8 cellular contexts compared by ENCODE assay signal in the genomic region with DNA sequence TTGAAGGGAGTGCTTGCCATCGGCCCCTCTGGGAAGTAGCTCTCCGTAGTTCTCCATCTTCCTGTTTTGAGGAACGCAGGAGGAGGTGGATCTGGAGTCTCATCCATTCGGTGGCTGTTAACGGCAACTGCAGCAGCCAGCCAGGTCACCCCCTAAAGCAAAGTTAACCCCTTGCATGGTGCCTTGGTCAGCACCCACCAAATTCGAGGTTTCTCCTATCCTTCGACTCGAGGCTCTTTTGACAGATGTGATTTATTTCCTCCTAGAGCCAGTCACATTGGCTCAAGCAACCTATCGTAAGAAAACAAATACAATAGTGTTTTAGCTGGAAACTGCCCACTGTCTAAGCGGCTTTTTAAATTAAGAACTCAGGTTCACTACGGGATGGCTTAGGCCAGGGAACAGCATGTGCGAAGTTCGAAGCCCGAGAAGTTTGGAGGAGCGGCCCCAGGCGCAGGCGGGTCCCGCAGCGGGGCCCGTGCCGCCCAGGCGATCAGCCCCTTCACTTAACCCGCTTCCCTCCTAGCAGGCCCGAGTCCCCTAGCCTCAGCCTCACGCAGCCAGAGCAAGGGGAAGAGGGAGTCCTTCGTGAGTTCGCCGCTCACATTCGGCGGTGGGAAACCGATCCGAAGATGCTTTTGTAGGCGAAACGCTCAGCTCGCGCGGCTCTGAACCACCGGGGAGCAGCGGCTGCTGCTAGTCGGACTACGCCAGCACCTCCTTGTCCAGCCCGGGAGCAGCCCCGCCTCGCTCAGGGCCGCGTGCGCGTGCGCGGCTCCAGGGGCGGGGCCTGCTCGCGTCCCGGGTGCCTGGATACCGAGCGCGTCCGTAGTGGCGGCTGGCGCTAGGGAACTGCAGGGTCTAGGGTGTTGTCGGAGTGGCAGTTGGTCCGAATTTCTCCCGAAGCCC. TPM values are rescaled to one million over a fixed set of nuclear protein-coding genes. Genes with fewer than 3 reads are reported as not detected.
A peak's percentile ranks its signal among the peaks of the same experiment; 100 is the strongest.
DNase-seq lines count a peak whose midpoint lies in the region; ATAC-seq and TF ChIP-seq lines count a peak whose summit lies in the region.

A gene (plus strand): TSS at position 797 of the 909 bp plus-strand sequence. CDS start 289 bp downstream, outside the sequence.

- peaks cover 12% of the 10 kb centered on the region for H3K27me3 Mint-ChIP-seq in activated T-cell treated with anti-CD3 and anti-CD28 coated beads, Interleukin-2, amount 50 U/mL, for 72 hours (ENCODE audit: low read depth)

- H3K27ac Mint-ChIP-seq in activated T-cell treated with anti-CD3 and anti-CD28 coated beads, Interleukin-2, amount 50 U/mL, for 72 hours: no peak within 1 kb of the TSS

- TF ChIP-seq CTCF in IMR-90 (conservative IDR thresholded peaks at IDR 0.05; ENCODE audit: low read depth, low read length): no peak
- no peak for TF ChIP-seq CTCF in esophagus squamous epithelium (IDR thresholded peaks at IDR 0.05)

- peak within 1 kb of the TSS; percentile 74 for H3K4me3 ChIP-seq in IMR-90 (ENCODE audit: insufficient read depth, low read depth, low read length)
- peak within 1 kb of the TSS; percentile 49 to 75 (median 58) for H3K4me3 ChIP-seq in esophagus squamous epithelium

- peak within 1 kb of the TSS; percentile 97 for H2AK9ac ChIP-seq in IMR-90 (replicated peaks; ENCODE audit: low read depth, low read length, poor library complexity)

- ATAC-seq in GM21619 (IDR thresholded peaks at IDR 0.05; ENCODE audit: unreplicated experiment) (peak; percentile 98), IMR-90 (ENCODE audit: low read depth) (peak; percentile 95)
- ATAC-seq in activated T-cell treated with anti-CD3 and anti-CD28 coated beads, Interleukin-2, amount 50 U/mL, for 72 hours (replicated peaks in 1 of 2): peak; percentile 97 to 98

- H4K8ac ChIP-seq in IMR-90 (ENCODE audit: low read depth in 2 of 2, low read length in 2 of 2): peak within 1 kb of the TSS; percentile 38 to 87; a peak in 3 of 4 replicates

- peak within 1 kb of the TSS; percentile 94 for H3K4ac ChIP-seq in IMR-90 (ENCODE audit: low read depth, low read length)

- DNase-seq in DMS153 treated with DMSO at 0.1 percent for 48 hours (lab: John Stamatoyannopoulos, UW; ENCODE audit: unreplicated experiment) (peak; percentile 81), IMR-90 (peak; percentile 82), esophagus squamous epithelium (lab: John Stamatoyannopoulos, UW) (no peak), myocyte (ENCODE audit: low read depth) (peak; percentile 88)
- peak; percentile 81 to 87 for DNase-seq in activated T-cell treated with anti-CD3 and anti-CD28 coated beads, Interleukin-2, amount 50 U/mL, for 72 hours
- DNase-seq in stimulated activated CD8-positive, alpha-beta memory T cell treated with anti-CD3 and anti-CD28 coated beads, Interleukin-7, amount 100 ng/mL, for 4 hours (ENCODE audit: low read depth in 2 of 2): peak; percentile 46 to 70

- 0 out of 2 replicates have a peak within 1 kb of the TSS, but pooled peaks have one; percentile 49 for H3K56ac ChIP-seq in IMR-90 (ENCODE audit: extremely low read depth, insufficient read depth, low read length)

- peak within 1 kb of the TSS; percentile 29; the same call in 1 of the 2 replicates for H2BK20ac ChIP-seq in IMR-90 (ENCODE audit: low read depth, low read length)

- peak within 1 kb of the TSS; percentile 97 for H3K23ac ChIP-seq in IMR-90 (ENCODE audit: low read depth, low read length)

- in situ Hi-C loops in IMR-90 (cut with MboI; ENCODE audit: low sequenced_read_pairs): no loop called here

- H3K9me3 ChIP-seq in IMR-90 (ENCODE audit: control insufficient read depth, insufficient read depth, low read length) (no peaks in the 10 kb centered on the region), esophagus squamous epithelium (no peaks in the 10 kb centered on the region)

- peaks cover 3% of the 10 kb centered on the region; the same call in 1 of the 2 replicates for H3K36me3 ChIP-seq in IMR-90 (ENCODE audit: control insufficient read depth, insufficient read depth, low read length)
- peaks cover 0 to 24% (median 0%) of the 10 kb centered on the region in 3 donors for H3K36me3 ChIP-seq in esophagus squamous epithelium

- H3K9ac ChIP-seq in IMR-90 (ENCODE audit: low read depth, low read length): peak within 1 kb of the TSS; percentile 91

- dilution Hi-C loops in IMR-90 (cut with HindIII; ENCODE audit: low sequenced_read_pairs, unreplicated experiment): no loop called here

- peak within 1 kb of the TSS; percentile 78; the same call in 1 of the 2 replicates for H2BK120ac ChIP-seq in IMR-90 (ENCODE audit: low read depth, low read length)

- H2AK5ac ChIP-seq in IMR-90 (ENCODE audit: low read depth, low read length): no peak within 1 kb of the TSS

- H3K18ac ChIP-seq in IMR-90 (ENCODE audit: low read depth, low read length): peak within 1 kb of the TSS; percentile 75

- POLR2A ChIA-PET in IMR-90 (lab: Charles Lee; ENCODE audit: unreplicated experiment): no interaction called here

- intact Hi-C loops in IMR-90 (cut with micrococcal nuclease): no loop called here
- intact Hi-C loops in esophagus squamous epithelium (cut with DNase I): no loop called here

- H3K4me1 ChIP-seq in IMR-90 (ENCODE audit: control insufficient read depth, insufficient read depth, low read length): peaks cover 2% of the 10 kb centered on the region
- H3K4me1 ChIP-seq in esophagus squamous epithelium: peaks cover 6 to 36% (median 19%) of the 10 kb centered on the region in 3 donors

- no peaks in the 10 kb centered on the region; the same call in 1 of the 2 replicates for H3K9me1 ChIP-seq in IMR-90 (ENCODE audit: insufficient read depth, low read length)

- CTCF ChIA-PET in IMR-90 (lab: Yijun Ruan, JAX): interaction anchor here (1.6 to 2.1 kb wide), 2 partner anchors 186 to 187 kb away, joined by 5 to 6 read pairs; no protein-coding TSS in a partner anchor

- H4K91ac ChIP-seq in IMR-90 (ENCODE audit: insufficient read depth, low read depth, low read length): peak within 1 kb of the TSS; percentile 76

- peaks cover 0 to 11% of the 10 kb centered on the region in 2 experiments; a peak in 2 of 4 replicates for H3K79me1 ChIP-seq in IMR-90 (ENCODE audit: low read depth in 1 of 2, low read length in 2 of 2)

- 0 out of 2 replicates have a peak within 1 kb of the TSS, but pooled peaks have one; percentile 37 for H4K5ac ChIP-seq in IMR-90 (ENCODE audit: low read depth, low read length)

- WGBS in IMR-90 (ENCODE audit: extremely low coverage in 2 of 2, insufficient read length in 1 of 2), 2 experiments: 7% methylated on average over 23 of the region's 63 CpGs; no CpG with 5 or more reads in 1 of the 2 experiments
- WGBS in esophagus squamous epithelium, 2 donors: 0 to 3% methylated on average over 21 to 23 of the region's 63 CpGs

- peak within 1 kb of the TSS; percentile 86 to 91 for H3K4me3 Mint-ChIP-seq in activated T-cell treated with anti-CD3 and anti-CD28 coated beads, Interleukin-2, amount 50 U/mL, for 72 hours

- H3K4me1 Mint-ChIP-seq in activated T-cell treated with anti-CD3 and anti-CD28 coated beads, Interleukin-2, amount 50 U/mL, for 72 hours (ENCODE audit: low read depth): peaks cover 32% of the 10 kb centered on the region

- peaks cover 2% of the 10 kb centered on the region in 2 donors for H3K36me3 Mint-ChIP-seq in activated T-cell treated with anti-CD3 and anti-CD28 coated beads, Interleukin-2, amount 50 U/mL, for 72 hours (ENCODE audit: insufficient read depth in 2 of 2)

- peak within 1 kb of the TSS; percentile 69 for H2BK5ac ChIP-seq in IMR-90 (ENCODE audit: low read depth, low read length, poor library complexity, severe bottlenecking)

- 0 out of 2 replicates have a peak, but pooled peaks cover 4% of the 10 kb centered on the region for H4K20me1 ChIP-seq in IMR-90 (ENCODE audit: insufficient read depth, low read length)

- no peak for TF ChIP-seq RAD21 in IMR-90 (IDR thresholded peaks at IDR 0.05; ENCODE audit: low read length)

- BruUV-seq in IMR-90 (replicated peaks; lab: Mats Ljungman, UMichigan): no TSS peak

- H3K27ac ChIP-seq in IMR-90 (ENCODE audit: insufficient read depth, low read length) (peak within 1 kb of the TSS; percentile 84), esophagus squamous epithelium (peak within 1 kb of the TSS; percentile 72 to 82 (median 81))

- 0 out of 2 replicates have a peak, but pooled peaks have one; percentile 26 for TF ChIP-seq POLR2A in IMR-90 (IDR thresholded peaks at IDR 0.05; ENCODE audit: low read depth, low read length)
- peak in 2 of 4 donors; percentile 11 to 68 for TF ChIP-seq POLR2A in esophagus squamous epithelium (IDR thresholded peaks at IDR 0.05)

- peak within 1 kb of the TSS; percentile 93 for H3K4me2 ChIP-seq in IMR-90 (ENCODE audit: low read depth, low read length)

- H3K27me3 ChIP-seq in IMR-90 (ENCODE audit: control insufficient read depth, insufficient read depth, low read length) (no peaks in the 10 kb centered on the region), esophagus squamous epithelium (peaks cover 0 to 19% (median 0%) of the 10 kb centered on the region in 4 donors)

- peaks cover 0 to 2% of the 10 kb centered on the region in 2 donors for H3K9me3 Mint-ChIP-seq in activated T-cell treated with anti-CD3 and anti-CD28 coated beads, Interleukin-2, amount 50 U/mL, for 72 hours

- H2BK15ac ChIP-seq in IMR-90 (ENCODE audit: low read depth, low read length): 0 out of 3 replicates have a peak within 1 kb of the TSS, but pooled peaks have one; percentile 68

- H3K14ac ChIP-seq in IMR-90 (replicated peaks; ENCODE audit: low read depth, low read length): peak within 1 kb of the TSS; percentile 97

- peak within 1 kb of the TSS; percentile 99 for H2AFZ ChIP-seq in IMR-90 (replicated peaks; ENCODE audit: low read length, poor library complexity)

TF ChIP-seq in PFSK-1, 5 proteins besides CTCF, POLR2A, EP300 and RAD21 (continues in another document):
- TF ChIP-seq POLR2AphosphoS5 (IDR thresholded peaks at IDR 0.05; ENCODE audit: low read depth, low read length): 0 out of 2 replicates have a peak, but pooled peaks have one; percentile 63
- peak; percentile 74 for TF ChIP-seq FOXP2 (optimal IDR thresholded peaks at IDR 0.05; ENCODE audit: borderline replicate concordance, extremely low read depth, extremely low read length, insufficient read depth)
- TF ChIP-seq SIN3A (IDR thresholded peaks at IDR 0.05; ENCODE audit: borderline replicate concordance, insufficient read depth, low read length): peak; percentile 94; the same call in 1 of the 2 replicates
- TF ChIP-seq TAF1 (IDR thresholded peaks at IDR 0.05; ENCODE audit: borderline replicate concordance, insufficient read depth, low read length): peak; percentile 9; the same call in 1 of the 2 replicates

RNA-seq across cellular contexts. Expression of the gene that starts here (rescaled TPM):
- total RNA-seq in IMR-90 (2012; rRNA removed) (0.28 and 0.36 TPM in 2 replicates), esophagus squamous epithelium (under 1 TPM in 1 of 4 donors, not detected in 3; 0.38 TPM), myocyte (0.68 and 0.94 TPM in 2 replicates)
- polyA plus RNA-seq in IMR-90 (2012; rRNA removed): 0.34 and 0.50 TPM in 2 replicates
- 0.60 and 0.67 TPM in 2 replicates for polyA plus RNA-seq in IMR-90 (2012; cell fraction: cytosol; rRNA removed)
- 0.73 and 1.1 TPM in 2 replicates for polyA plus RNA-seq in IMR-90 (2012; cell fraction: nucleus; rRNA removed; ENCODE audit: low replicate concordance)
- 0.35 TPM for polyA plus RNA-seq in PFSK-1 (2012; ENCODE audit: insufficient read length, low read depth)
- total RNA-seq in activated T-cell treated with anti-CD3 and anti-CD28 coated beads, Interleukin-2, amount 50 U/mL, for 72 hours: under 1 TPM; 0.26 to 0.58 TPM
- polyA plus RNA-seq in myocyte (2012): 1.9 TPM

Comparison
In these comparisons a context has a peak if more than half of its experiments do, and no peak if none do; other contexts are left out.
1. Peak in DNase-seq and ATAC-seq in activated T-cell treated with anti-CD3 and anti-CD28 coated beads, Interleukin-2, amount 50 U/mL, for 72 hours; RNA of the gene not detected or under 1 TPM.